Comparison of ENCODE assay signal across 9 cellular contexts in genomic region chr9:131500939-131501541, GRCh38. TPM values are rescaled to one million over a fixed set of nuclear protein-coding genes. Genes with fewer than 3 reads are reported as not detected.
DNase-seq lines count a peak whose midpoint lies in the region; ATAC-seq, FAIRE-seq and TF ChIP-seq lines count a peak whose summit lies in the region.
"Had no signal": no experiment of that assay in that cellular context is flagged by ENCODE, and none has a peak within 500 bp of the region (broad histone marks: within the 10 kb centered on the region; RNA-seq: fewer than 3 reads in every experiment).

No MANE protein-coding gene starts in this region.

- H3K4me3 Mint-ChIP-seq in activated naive CD8-positive, alpha-beta T cell treated with anti-CD3 and anti-CD28 coated beads, Interleukin-2, amount 10 ng/mL, durations not matched to agents 7 days and 5 days, result peak overlapping the region; percentile 66

- TF ChIP-seq POLR2A in GM12891 (IDR thresholded peaks at IDR 0.05; ENCODE audit: low read depth, low read length), result 0 out of 2 replicates have a peak, but pooled peaks have one; percentile 3

- H3K4me1 ChIP-seq in ascending aorta, result peaks cover 10 to 17% of the 10 kb centered on the region in 2 donors

- H3K27me3 ChIP-seq in ascending aorta, result no peaks in the 10 kb centered on the region

- no peaks in the 10 kb centered on the region for H3K9me3 ChIP-seq in ascending aorta

- no peak for TF ChIP-seq CTCF in ascending aorta (IDR thresholded peaks at IDR 0.05)

- H3K27ac ChIP-seq in ascending aorta, result peak overlapping the region in 1 of 2 donors; percentile 2

- no peaks in the 10 kb centered on the region for H3K9me3 Mint-ChIP-seq in activated naive CD8-positive, alpha-beta T cell treated with anti-CD3 and anti-CD28 coated beads, Interleukin-2, amount 10 ng/mL, durations not matched to agents 7 days and 5 days

- peak; percentile 30 for ATAC-seq in activated naive CD8-positive, alpha-beta T cell treated with anti-CD3 and anti-CD28 coated beads, Interleukin-2, amount 10 ng/mL, durations not matched to agents 7 days and 5 days (ENCODE audit: low read depth)

- POLR2A ChIA-PET in activated naive CD8-positive, alpha-beta T cell treated with anti-CD3 and anti-CD28 coated beads, Interleukin-2, amount 10 ng/mL, durations not matched to agents 7 days and 5 days (lab: Charles Lee), result interaction anchor here (0.8 to 1.8 kb wide), 11 partner anchors 19 to 249 kb away, joined by 3 to 6 read pairs (median 4); no protein-coding TSS in a partner anchor

- FAIRE-seq in GM12891 (lab: Jason Lieb, UNC) (no peak), GM19239 (lab: Jason Lieb, UNC) (no peak)

- H3K4me3 ChIP-seq in skeletal muscle cell (ENCODE audit: low read depth, low read length) (no peak overlapping the region), ascending aorta (no peak overlapping the region)

- H3K27me3 Mint-ChIP-seq in activated naive CD8-positive, alpha-beta T cell treated with anti-CD3 and anti-CD28 coated beads, Interleukin-2, amount 10 ng/mL, durations not matched to agents 7 days and 5 days, result no peaks in the 10 kb centered on the region

- DNase-seq in GM12891 (ENCODE audit: insufficient read length, low spot score) (no peak), SIG-M5 (lab: John Stamatoyannopoulos, UW) (peak; percentile 30), skeletal muscle cell (ENCODE audit: low read depth) (peak; percentile 61), NCI-H526 (lab: John Stamatoyannopoulos, UW) (no peak), C1 segment of cervical spinal cord (lab: John Stamatoyannopoulos, UW) (no peak), ascending aorta (ENCODE audit: low spot score in 2 of 2) (no peak), GM19239 (ENCODE audit: insufficient read length, low spot score) (no peak)
- peak; percentile 65 for DNase-seq in activated naive CD8-positive, alpha-beta T cell treated with anti-CD3 and anti-CD28 coated beads, Interleukin-2, amount 10 ng/mL, durations not matched to agents 7 days and 5 days

- peaks cover 32 to 36% of the 10 kb centered on the region in 2 donors for H3K36me3 ChIP-seq in ascending aorta

- peaks cover 10% of the 10 kb centered on the region for H3K36me3 Mint-ChIP-seq in activated naive CD8-positive, alpha-beta T cell treated with anti-CD3 and anti-CD28 coated beads, Interleukin-2, amount 10 ng/mL, durations not matched to agents 7 days and 5 days

- peak overlapping the region; percentile 90 for H3K27ac Mint-ChIP-seq in activated naive CD8-positive, alpha-beta T cell treated with anti-CD3 and anti-CD28 coated beads, Interleukin-2, amount 10 ng/mL, durations not matched to agents 7 days and 5 days

- intact Hi-C loops in ascending aorta (cut with DNase I), result no loop called here

- H3K4me1 Mint-ChIP-seq in activated naive CD8-positive, alpha-beta T cell treated with anti-CD3 and anti-CD28 coated beads, Interleukin-2, amount 10 ng/mL, durations not matched to agents 7 days and 5 days, result peaks cover 44% of the 10 kb centered on the region

TF ChIP-seq in GM12891, 5 proteins besides CTCF, POLR2A, EP300 and RAD21:
- TF ChIP-seq SPI1 (IDR thresholded peaks at IDR 0.05; ENCODE audit: low read depth, low read length) (no peak), PAX5 (IDR thresholded peaks at IDR 0.05; ENCODE audit: insufficient read depth, low read length, severe bottlenecking) (no peak), POU2F2 (IDR thresholded peaks at IDR 0.05; ENCODE audit: low read depth, low read length) (no peak), TAF1 (IDR thresholded peaks at IDR 0.05; ENCODE audit: low read depth, low read length) (no peak), POLR2AphosphoS5 (IDR thresholded peaks at IDR 0.05; ENCODE audit: low read depth, low read length) (no peak; the same call in 1 of the 2 replicates)

RNA-seq across cellular contexts. Expression of gene POMT1, which starts 1.7 kb away (rescaled TPM):
- polyA plus RNA-seq in GM12891 (2012; ENCODE audit: low read depth, missing spikeins), result 14.2 TPM
- total RNA-seq in activated naive CD8-positive, alpha-beta T cell treated with anti-CD3 and anti-CD28 coated beads, Interleukin-2, amount 10 ng/mL, durations not matched to agents 7 days and 5 days, result 10 to 100 TPM; 44.0 to 51.4 TPM
- 128 TPM for total RNA-seq in ascending aorta

RNA-seq across cellular contexts. Expression of gene UCK1, which starts 30.0 kb away (rescaled TPM):
- polyA plus RNA-seq in GM12891 (2012; ENCODE audit: low read depth, missing spikeins), result 14.6 TPM
- total RNA-seq in activated naive CD8-positive, alpha-beta T cell treated with anti-CD3 and anti-CD28 coated beads, Interleukin-2, amount 10 ng/mL, durations not matched to agents 7 days and 5 days, result 10 to 100 TPM; 30.6 to 38.8 TPM
- total RNA-seq in ascending aorta, result 39.8 TPM

RNA-seq across cellular contexts. Expression of gene PRRT1B, which starts 44.3 kb away (rescaled TPM):
- not detected for polyA plus RNA-seq in GM12891 (2012; ENCODE audit: low read depth, missing spikeins)
- not detected for total RNA-seq in activated naive CD8-positive, alpha-beta T cell treated with anti-CD3 and anti-CD28 coated beads, Interleukin-2, amount 10 ng/mL, durations not matched to agents 7 days and 5 days
- total RNA-seq in ascending aorta, result not detected
- total RNA-seq: mononuclear cell had no signal

Comparison
In these comparisons a context has a peak if more than half of its experiments do, and no peak if none do; other contexts are left out.
1. DNase-seq: peak in SIG-M5 (single experiment), activated naive CD8-positive, alpha-beta T cell treated with anti-CD3 and anti-CD28 coated beads, Interleukin-2, amount 10 ng/mL, durations not matched to agents 7 days and 5 days (single experiment) and skeletal muscle cell (single experiment); none in GM12891 (single experiment), NCI-H526 (0 of 2), C1 segment of cervical spinal cord (0 of 14), ascending aorta (0 of 2) and GM19239 (single experiment).